14 cellular contexts compared by ENCODE assay signal in the genomic region with DNA sequence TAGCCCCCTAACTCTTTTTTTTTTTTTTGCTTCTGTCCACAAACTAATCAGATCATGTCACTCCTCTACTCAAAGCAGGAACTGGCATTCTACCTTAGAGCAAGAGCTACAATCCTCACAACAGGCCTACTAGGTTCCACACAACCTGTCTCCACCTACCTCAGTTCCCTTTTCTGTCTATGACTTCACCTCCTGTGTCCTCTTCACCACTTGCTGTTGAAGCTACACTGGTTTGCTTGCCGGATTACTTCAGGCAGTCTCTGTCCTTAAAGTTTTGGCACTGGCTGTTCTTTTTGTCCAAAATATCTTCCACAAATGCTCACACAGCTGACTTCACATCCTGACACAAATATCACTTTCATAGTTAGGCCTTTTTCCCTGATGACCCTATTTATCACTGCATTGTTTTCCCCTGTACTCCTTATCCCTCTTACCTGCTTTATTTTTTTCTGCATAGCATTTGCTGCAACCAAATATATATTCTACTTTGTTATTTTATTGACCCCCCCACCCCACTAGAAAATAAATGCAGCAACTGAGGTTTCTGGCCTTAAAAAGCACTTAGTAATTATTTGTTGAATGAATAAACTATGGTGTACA.
A peak's percentile ranks its signal among the peaks of the same experiment; 100 is the strongest.
DNase-seq lines count a peak whose midpoint lies in the region; ATAC-seq and TF ChIP-seq lines count a peak whose summit lies in the region.
"Had no signal": no experiment of that assay in that cellular context is flagged by ENCODE, and none has a peak within 500 bp of the region (broad histone marks: within the 10 kb centered on the region; RNA-seq: fewer than 3 reads in every experiment).

No MANE protein-coding gene starts in this region.

- H3K9me3 Mint-ChIP-seq in CD4-positive, CD25-positive, alpha-beta regulatory T cell, result peaks cover 0 to 2% (median 0%) of the 10 kb centered on the region in 7 donors
- peaks cover 0 to 3% (median 0%) of the 10 kb centered on the region in 7 donors for H3K9me3 Mint-ChIP-seq in naive B cell

- H3K4me3 ChIP-seq in CD4-positive, CD25-positive, alpha-beta regulatory T cell (ENCODE audit: low read depth, low read length), result peak overlapping the region; percentile 63
- H3K4me3 ChIP-seq in cardiac fibroblast (replicated peaks in 1 of 2; ENCODE audit: low read depth in 2 of 2, low read length in 2 of 2), result no peak overlapping the region
- H3K4me3 ChIP-seq: BLaER1, Peyer's patch had no signal

- H3K27me3 Mint-ChIP-seq in CD4-positive, CD25-positive, alpha-beta regulatory T cell, result no peaks in the 10 kb centered on the region
- H3K27me3 Mint-ChIP-seq in naive B cell, result no peaks in the 10 kb centered on the region
- H3K27me3 Mint-ChIP-seq: type B pancreatic cell had no signal

- no peak overlapping the region for H3K27ac ChIP-seq in CD4-positive, CD25-positive, alpha-beta regulatory T cell (ENCODE audit: insufficient read depth, low read length, poor library complexity, severe bottlenecking)
- H3K27ac ChIP-seq in RWPE1, result no peak overlapping the region
- H3K27ac ChIP-seq: BLaER1, Peyer's patch had no signal

- H3K4me3 Mint-ChIP-seq in CD4-positive, CD25-positive, alpha-beta regulatory T cell, result peak overlapping the region in 3 of 4 donors; percentile 39 to 71 (median 40)
- peak overlapping the region in 5 of 8 donors; percentile 1 to 54 (median 13) for H3K4me3 Mint-ChIP-seq in naive B cell
- H3K4me3 Mint-ChIP-seq: type B pancreatic cell had no signal

- no peaks in the 10 kb centered on the region for H3K27me3 ChIP-seq in CD4-positive, CD25-positive, alpha-beta regulatory T cell (ENCODE audit: control insufficient read depth, insufficient read depth, low read length)
- H3K27me3 ChIP-seq: BLaER1, Peyer's patch had no signal

- peaks cover 51% of the 10 kb centered on the region for H3K4me1 ChIP-seq in CD4-positive, CD25-positive, alpha-beta regulatory T cell (ENCODE audit: control insufficient read depth, insufficient read depth, low read length, poor library complexity, severe bottlenecking)

- TF ChIP-seq CTCF in GM20000 (IDR thresholded peaks at IDR 0.05; ENCODE audit: extremely low read depth, missing control alignments), result no peak
- TF ChIP-seq CTCF in cardiac fibroblast (IDR thresholded peaks at IDR 0.05; ENCODE audit: low read depth, low read length), result no peak
- TF ChIP-seq CTCF in RWPE1 (conservative IDR thresholded peaks at IDR 0.05; ENCODE audit: low read depth), result no peak

- H3K4me1 Mint-ChIP-seq in CD4-positive, CD25-positive, alpha-beta regulatory T cell, result peaks cover 49 to 90% (median 77%) of the 10 kb centered on the region in 4 donors
- peaks cover 58 to 72% (median 61%) of the 10 kb centered on the region in 3 donors for H3K4me1 Mint-ChIP-seq in naive B cell

- no peaks in the 10 kb centered on the region for H3K9me3 ChIP-seq in CD4-positive, CD25-positive, alpha-beta regulatory T cell (ENCODE audit: control insufficient read depth in 2 of 2, low read length in 2 of 2)
- H3K9me3 ChIP-seq: BLaER1, Peyer's patch had no signal

- POLR2A ChIA-PET in RWPE1 (lab: Yijun Ruan, JAX; ENCODE audit: low non-redundant PET), result no interaction called here

- H3K36me3 Mint-ChIP-seq in CD4-positive, CD25-positive, alpha-beta regulatory T cell, result peaks cover 5% of the 10 kb centered on the region
- no peaks in the 10 kb centered on the region for H3K36me3 Mint-ChIP-seq in naive B cell

- no peaks in the 10 kb centered on the region for H3K36me3 ChIP-seq in CD4-positive, CD25-positive, alpha-beta regulatory T cell (ENCODE audit: control insufficient read depth, insufficient read depth, low read length)
- H3K36me3 ChIP-seq: Peyer's patch had no signal

- CTCF ChIA-PET in RWPE1 (lab: Yijun Ruan, JAX), result no interaction called here

- no peak for ATAC-seq in CD4-positive, CD25-positive, alpha-beta regulatory T cell (ENCODE audit: low read depth in 2 of 2)
- peak; percentile 82 to 90 for ATAC-seq in naive B cell (ENCODE audit: low read depth in 2 of 2)
- ATAC-seq in GM19467 (IDR thresholded peaks at IDR 0.05; ENCODE audit: unreplicated experiment), result no peak
- no peak for ATAC-seq in HG02763 (IDR thresholded peaks at IDR 0.05; ENCODE audit: unreplicated experiment)

- peak overlapping the region; percentile 69 to 84 (median 83) for H3K27ac Mint-ChIP-seq in CD4-positive, CD25-positive, alpha-beta regulatory T cell
- H3K27ac Mint-ChIP-seq in naive B cell, result peak overlapping the region; percentile 4 to 87 (median 80)
- H3K27ac Mint-ChIP-seq: type B pancreatic cell had no signal

- DNase-seq in CD4-positive, CD25-positive, alpha-beta regulatory T cell, result no peak
- DNase-seq in GM20000 (ENCODE audit: low spot score) (peak; percentile 18), cardiac fibroblast (ENCODE audit: low read depth in 2 of 2) (peak; percentile 16 to 35), naive B cell (peak; percentile 11), kidney tubule cell (ENCODE audit: low spot score) (no peak), RWPE1 (ENCODE audit: low spot score) (no peak)
- DNase-seq: cortex of kidney, foreskin melanocyte, NCI-H2171, Peyer's patch had no signal

Comparison
In these comparisons a context has a peak if more than half of its experiments do, and no peak if none do; other contexts are left out.
1. ATAC-seq: peak in naive B cell (2 of 2); none in CD4-positive, CD25-positive, alpha-beta regulatory T cell (0 of 2), GM19467 (single experiment) and HG02763 (single experiment).
2. DNase-seq: peak in GM20000 (single experiment), cardiac fibroblast (2 of 2) and naive B cell (single experiment); none in CD4-positive, CD25-positive, alpha-beta regulatory T cell (0 of 3), kidney tubule cell (single experiment) and RWPE1 (single experiment).